In the genomic region with DNA sequence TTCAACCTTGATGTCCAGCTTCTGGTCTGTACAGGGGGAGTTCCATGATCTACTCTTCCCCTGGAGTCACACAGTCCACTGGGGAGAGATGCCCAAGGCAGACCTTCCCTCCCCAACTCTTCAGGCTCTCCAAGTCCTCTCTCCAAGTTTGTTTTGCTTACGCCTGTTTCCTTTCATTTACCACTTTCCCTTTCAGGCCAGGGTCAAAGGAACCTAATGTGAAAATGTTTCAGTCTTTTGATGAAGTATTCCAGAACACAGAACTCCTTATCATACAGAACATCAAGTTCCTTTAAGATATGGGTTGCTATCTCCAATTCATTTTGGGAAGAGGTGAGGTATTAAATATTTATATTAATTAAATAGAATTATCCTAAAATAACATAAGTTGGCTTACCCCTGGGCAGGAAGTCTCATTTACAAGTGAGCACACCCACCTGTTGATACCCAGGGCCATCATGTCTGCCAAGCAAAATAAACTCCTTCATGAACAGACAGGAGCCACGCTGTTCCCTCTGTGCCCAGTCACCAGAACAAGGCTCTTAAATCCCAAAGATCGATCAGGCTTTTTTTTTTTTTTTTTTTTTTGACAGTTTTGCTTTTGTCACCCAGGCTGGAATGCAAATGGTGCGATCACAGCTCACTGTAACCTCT, we compare ENCODE assay signal across 25 cellular contexts.
"Had no signal": no experiment of that assay in that cellular context is flagged by ENCODE, and none has a peak within 500 bp of the region (broad histone marks: within the 10 kb centered on the region; RNA-seq: fewer than 3 reads in every experiment).

No MANE protein-coding gene starts in this region.

- H3K36me3 ChIP-seq: breast epithelium, left lung, right lobe of liver, WERI-Rb-1 had no signal

- H3K4me2 ChIP-seq: hepatocyte had no signal

- FAIRE-seq: astrocyte, endometrium had no signal

- H3K9me3 ChIP-seq: breast epithelium, left lung, right lobe of liver had no signal

- DNase-seq: activated naive CD8-positive, alpha-beta T cell treated with anti-CD3 and anti-CD28 coated beads for 36 hours; activated T-cell treated with anti-CD3 and anti-CD28 coated beads, Interleukin-2, amount 50 U/mL, for 1 hour; cortex of kidney; effector CD4-positive, alpha-beta T cell; erythroblast; foreskin keratinocyte; glutamatergic neuron; immature natural killer cell; left lung; stimulated activated naive CD4-positive, alpha-beta T cell treated with Interleukin-2 at 50 U/mL for 16 hours; SW 1271; T-helper 17 cell; WERI-Rb-1 had no signal

- H3K4me3 Mint-ChIP-seq: activated naive CD8-positive, alpha-beta T cell treated with anti-CD3 and anti-CD28 coated beads for 36 hours; activated T-helper 17 cell treated with anti-CD3 and anti-CD28 coated beads, Interleukin-2, amount 50 U/mL, for 72 hours; immature natural killer cell; mesothelial cell of epicardium; natural killer cell treated with Interleukin-12 subunit alpha and Interleukin-12 subunit beta and Interleukin-15 and Interleukin-18, amount 100 ng/mL, for 72 hours; T-helper 17 cell had no signal

- H2AFZ ChIP-seq: hepatocyte, parathyroid adenoma had no signal

- H3K27me3 Mint-ChIP-seq: activated naive CD8-positive, alpha-beta T cell treated with anti-CD3 and anti-CD28 coated beads for 36 hours; activated T-helper 17 cell treated with anti-CD3 and anti-CD28 coated beads, Interleukin-2, amount 50 U/mL, for 72 hours; natural killer cell treated with Interleukin-12 subunit alpha and Interleukin-12 subunit beta and Interleukin-15 and Interleukin-18, amount 100 ng/mL, for 72 hours had no signal

- H3K27ac ChIP-seq: breast epithelium, foreskin keratinocyte, hepatocyte, parathyroid adenoma, right lobe of liver, SK-N-MC, skin epidermis, WERI-Rb-1 had no signal

- H3K4me1 ChIP-seq: breast epithelium, parathyroid adenoma had no signal

- H3K9me3 Mint-ChIP-seq: activated naive CD8-positive, alpha-beta T cell treated with anti-CD3 and anti-CD28 coated beads for 36 hours; activated T-helper 17 cell treated with anti-CD3 and anti-CD28 coated beads, Interleukin-2, amount 50 U/mL, for 72 hours; immature natural killer cell; natural killer cell treated with Interleukin-12 subunit alpha and Interleukin-12 subunit beta and Interleukin-15 and Interleukin-18, amount 100 ng/mL, for 72 hours had no signal

- H3K9ac ChIP-seq: parathyroid adenoma had no signal

- H3K79me2 ChIP-seq: hepatocyte, parathyroid adenoma had no signal

- H3K27ac Mint-ChIP-seq: activated naive CD8-positive, alpha-beta T cell treated with anti-CD3 and anti-CD28 coated beads for 36 hours; activated T-helper 17 cell treated with anti-CD3 and anti-CD28 coated beads, Interleukin-2, amount 50 U/mL, for 72 hours; mesothelial cell of epicardium; T-helper 17 cell had no signal

- H3K4me3 ChIP-seq: breast epithelium, hepatocyte, left lung, lung, right lobe of liver, SK-N-MC, skin epidermis had no signal

- ATAC-seq: activated T-helper 17 cell treated with anti-CD3 and anti-CD28 coated beads, Interleukin-2, amount 50 U/mL, for 72 hours; foreskin keratinocyte; left lung; natural killer cell treated with Interleukin-12 subunit alpha and Interleukin-12 subunit beta and Interleukin-15 and Interleukin-18, amount 100 ng/mL, for 72 hours; T-helper 17 cell had no signal

- H3K4me1 Mint-ChIP-seq: mesothelial cell of epicardium had no signal

- H3K27me3 ChIP-seq: breast epithelium, foreskin keratinocyte, hepatocyte, left lung, right lobe of liver had no signal

- H3K36me3 Mint-ChIP-seq: activated naive CD8-positive, alpha-beta T cell treated with anti-CD3 and anti-CD28 coated beads for 36 hours; mesothelial cell of epicardium; natural killer cell treated with Interleukin-12 subunit alpha and Interleukin-12 subunit beta and Interleukin-15 and Interleukin-18, amount 100 ng/mL, for 72 hours had no signal
